1 cellular context compared by ENCODE assay signal in the genomic region with DNA sequence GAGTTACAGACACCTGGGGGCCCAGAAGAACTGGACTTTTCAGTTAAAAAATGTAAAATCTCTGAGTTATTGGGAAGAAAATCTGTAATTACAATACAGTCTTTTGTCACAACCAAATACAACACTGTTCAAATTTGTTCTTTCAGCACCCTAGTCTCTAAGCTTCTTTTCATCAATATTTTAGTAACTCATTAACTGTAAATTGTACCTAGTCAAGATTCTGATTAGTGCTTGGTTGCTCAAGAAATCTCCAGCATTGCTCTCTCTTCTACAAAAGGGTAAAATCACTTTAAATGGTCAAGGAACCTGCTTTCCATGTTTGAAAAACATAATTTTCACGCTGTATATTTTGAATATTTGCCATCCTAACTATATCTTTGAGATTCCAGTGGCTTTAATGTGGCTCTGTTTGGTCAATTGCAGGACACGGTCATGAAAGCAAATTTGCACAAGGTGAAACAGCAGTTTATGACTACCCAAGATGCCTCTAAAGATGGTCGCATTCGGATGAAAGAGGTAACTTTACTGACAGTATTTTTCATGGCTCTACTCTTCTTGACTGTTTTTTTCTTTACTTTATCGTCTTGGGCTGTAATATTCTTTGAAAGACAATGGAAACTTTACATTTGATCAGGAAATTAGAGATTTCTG.
TF ChIP-seq lines count a peak whose summit lies in the region.

No MANE protein-coding gene starts in this region.

TF ChIP-seq in HepG2, 621 proteins besides CTCF, POLR2A, EP300 and RAD21 (continued from another document and continues in another):
- TF ChIP-seq, protein P1, sequence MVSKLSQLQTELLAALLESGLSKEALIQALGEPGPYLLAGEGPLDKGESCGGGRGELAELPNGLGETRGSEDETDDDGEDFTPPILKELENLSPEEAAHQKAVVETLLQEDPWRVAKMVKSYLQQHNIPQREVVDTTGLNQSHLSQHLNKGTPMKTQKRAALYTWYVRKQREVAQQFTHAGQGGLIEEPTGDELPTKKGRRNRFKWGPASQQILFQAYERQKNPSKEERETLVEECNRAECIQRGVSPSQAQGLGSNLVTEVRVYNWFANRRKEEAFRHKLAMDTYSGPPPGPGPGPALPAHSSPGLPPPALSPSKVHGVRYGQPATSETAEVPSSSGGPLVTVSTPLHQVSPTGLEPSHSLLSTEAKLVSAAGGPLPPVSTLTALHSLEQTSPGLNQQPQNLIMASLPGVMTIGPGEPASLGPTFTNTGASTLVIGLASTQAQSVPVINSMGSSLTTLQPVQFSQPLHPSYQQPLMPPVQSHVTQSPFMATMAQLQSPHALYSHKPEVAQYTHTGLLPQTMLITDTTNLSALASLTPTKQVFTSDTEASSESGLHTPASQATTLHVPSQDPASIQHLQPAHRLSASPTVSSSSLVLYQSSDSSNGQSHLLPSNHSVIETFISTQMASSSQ (IDR thresholded peaks at IDR 0.05; ENCODE audit: low read depth): peak; percentile 94
- TF ChIP-seq, protein P1 (CRISPR knock-in tag; IDR thresholded peaks at IDR 0.05; ENCODE audit: borderline replicate concordance): peak; percentile 75; the same call in 1 of the 2 replicates
- TF ChIP-seq RELA (CRISPR knock-in tag; IDR thresholded peaks at IDR 0.05) (no peak), ZNF75D (CRISPR knock-in tag; IDR thresholded peaks at IDR 0.05; ENCODE audit: borderline replicate concordance) (no peak), HNF4A (CRISPR knock-in tag; IDR thresholded peaks at IDR 0.05) (peak; percentile 13; the same call in 1 of the 2 replicates), PTBP1 (IDR thresholded peaks at IDR 0.05; ENCODE audit: low read depth, low read length, poor library complexity, severe bottlenecking) (no peak), LCORL (IDR thresholded peaks at IDR 0.05) (no peak), LCORL (CRISPR knock-in tag; IDR thresholded peaks at IDR 0.05) (no peak), PCBP1 (IDR thresholded peaks at IDR 0.05; ENCODE audit: borderline replicate concordance, low read depth, low read length) (no peak), HOXA3 (CRISPR knock-in tag; IDR thresholded peaks at IDR 0.05) (no peak), ZNF781 (CRISPR knock-in tag; IDR thresholded peaks at IDR 0.05; ENCODE audit: borderline replicate concordance, not compliant biosample characterization) (no peak), SATB2 (CRISPR knock-in tag; IDR thresholded peaks at IDR 0.05) (no peak), ZNF230 (CRISPR knock-in tag; IDR thresholded peaks at IDR 0.05) (no peak), ZNF749 (CRISPR knock-in tag; IDR thresholded peaks at IDR 0.05; ENCODE audit: borderline replicate concordance) (no peak), ZNF670 (CRISPR knock-in tag; IDR thresholded peaks at IDR 0.05; ENCODE audit: borderline replicate concordance) (no peak), PCBP2 (optimal IDR thresholded peaks at IDR 0.05; ENCODE audit: low read depth, low read length, poor library complexity, severe bottlenecking) (no peak), ZNF780A (CRISPR knock-in tag; IDR thresholded peaks at IDR 0.05) (no peak), NFIB (CRISPR knock-in tag; IDR thresholded peaks at IDR 0.05; ENCODE audit: borderline replicate concordance) (no peak), ZNF30 (CRISPR knock-in tag; IDR thresholded peaks at IDR 0.05) (no peak), HES4 (CRISPR knock-in tag; IDR thresholded peaks at IDR 0.05; ENCODE audit: borderline replicate concordance) (no peak), TBP (CRISPR knock-in tag; IDR thresholded peaks at IDR 0.05) (no peak), ZNF891 (CRISPR knock-in tag; IDR thresholded peaks at IDR 0.05) (no peak), FOXC1 (CRISPR knock-in tag; IDR thresholded peaks at IDR 0.05; ENCODE audit: borderline replicate concordance) (no peak)
- TF ChIP-seq, protein P2, sequence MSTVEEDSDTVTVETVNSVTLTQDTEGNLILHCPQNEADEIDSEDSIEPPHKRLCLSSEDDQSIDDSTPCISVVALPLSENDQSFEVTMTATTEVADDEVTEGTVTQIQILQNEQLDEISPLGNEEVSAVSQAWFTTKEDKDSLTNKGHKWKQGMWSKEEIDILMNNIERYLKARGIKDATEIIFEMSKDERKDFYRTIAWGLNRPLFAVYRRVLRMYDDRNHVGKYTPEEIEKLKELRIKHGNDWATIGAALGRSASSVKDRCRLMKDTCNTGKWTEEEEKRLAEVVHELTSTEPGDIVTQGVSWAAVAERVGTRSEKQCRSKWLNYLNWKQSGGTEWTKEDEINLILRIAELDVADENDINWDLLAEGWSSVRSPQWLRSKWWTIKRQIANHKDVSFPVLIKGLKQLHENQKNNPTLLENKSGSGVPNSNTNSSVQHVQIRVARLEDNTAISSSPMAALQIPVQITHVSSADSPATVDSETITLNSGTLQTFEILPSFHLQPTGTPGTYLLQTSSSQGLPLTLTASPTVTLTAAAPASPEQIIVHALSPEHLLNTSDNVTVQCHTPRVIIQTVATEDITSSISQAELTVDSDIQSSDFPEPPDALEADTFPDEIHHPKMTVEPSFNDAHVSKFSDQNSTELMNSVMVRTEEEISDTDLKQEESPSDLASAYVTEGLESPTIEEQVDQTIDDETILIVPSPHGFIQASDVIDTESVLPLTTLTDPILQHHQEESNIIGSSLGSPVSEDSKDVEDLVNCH (CRISPR knock-in tag; IDR thresholded peaks at IDR 0.05): no peak
- TF ChIP-seq, protein P3, sequence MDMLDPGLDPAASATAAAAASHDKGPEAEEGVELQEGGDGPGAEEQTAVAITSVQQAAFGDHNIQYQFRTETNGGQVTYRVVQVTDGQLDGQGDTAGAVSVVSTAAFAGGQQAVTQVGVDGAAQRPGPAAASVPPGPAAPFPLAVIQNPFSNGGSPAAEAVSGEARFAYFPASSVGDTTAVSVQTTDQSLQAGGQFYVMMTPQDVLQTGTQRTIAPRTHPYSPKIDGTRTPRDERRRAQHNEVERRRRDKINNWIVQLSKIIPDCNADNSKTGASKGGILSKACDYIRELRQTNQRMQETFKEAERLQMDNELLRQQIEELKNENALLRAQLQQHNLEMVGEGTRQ (IDR thresholded peaks at IDR 0.05; ENCODE audit: low read depth, low read length): no peak
- TF ChIP-seq, protein P3 (CRISPR knock-in tag; IDR thresholded peaks at IDR 0.05; ENCODE audit: borderline replicate concordance): no peak
- TF ChIP-seq, protein P4, sequence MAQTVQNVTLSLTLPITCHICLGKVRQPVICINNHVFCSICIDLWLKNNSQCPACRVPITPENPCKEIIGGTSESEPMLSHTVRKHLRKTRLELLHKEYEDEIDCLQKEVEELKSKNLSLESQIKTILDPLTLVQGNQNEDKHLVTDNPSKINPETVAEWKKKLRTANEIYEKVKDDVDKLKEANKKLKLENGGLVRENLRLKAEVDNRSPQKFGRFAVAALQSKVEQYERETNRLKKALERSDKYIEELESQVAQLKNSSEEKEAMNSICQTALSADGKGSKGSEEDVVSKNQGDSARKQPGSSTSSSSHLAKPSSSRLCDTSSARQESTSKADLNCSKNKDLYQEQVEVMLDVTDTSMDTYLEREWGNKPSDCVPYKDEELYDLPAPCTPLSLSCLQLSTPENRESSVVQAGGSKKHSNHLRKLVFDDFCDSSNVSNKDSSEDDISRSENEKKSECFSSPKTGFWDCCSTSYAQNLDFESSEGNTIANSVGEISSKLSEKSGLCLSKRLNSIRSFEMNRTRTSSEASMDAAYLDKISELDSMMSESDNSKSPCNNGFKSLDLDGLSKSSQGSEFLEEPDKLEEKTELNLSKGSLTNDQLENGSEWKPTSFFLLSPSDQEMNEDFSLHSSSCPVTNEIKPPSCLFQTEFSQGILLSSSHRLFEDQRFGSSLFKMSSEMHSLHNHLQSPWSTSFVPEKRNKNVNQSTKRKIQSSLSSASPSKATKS (CRISPR knock-in tag; IDR thresholded peaks at IDR 0.05): peak; percentile 14; the same call in 1 of the 2 replicates
- TF ChIP-seq, protein P5, sequence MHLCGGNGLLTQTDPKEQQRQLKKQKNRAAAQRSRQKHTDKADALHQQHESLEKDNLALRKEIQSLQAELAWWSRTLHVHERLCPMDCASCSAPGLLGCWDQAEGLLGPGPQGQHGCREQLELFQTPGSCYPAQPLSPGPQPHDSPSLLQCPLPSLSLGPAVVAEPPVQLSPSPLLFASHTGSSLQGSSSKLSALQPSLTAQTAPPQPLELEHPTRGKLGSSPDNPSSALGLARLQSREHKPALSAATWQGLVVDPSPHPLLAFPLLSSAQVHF (CRISPR knock-in tag; IDR thresholded peaks at IDR 0.05): no peak
- TF ChIP-seq, protein P6, sequence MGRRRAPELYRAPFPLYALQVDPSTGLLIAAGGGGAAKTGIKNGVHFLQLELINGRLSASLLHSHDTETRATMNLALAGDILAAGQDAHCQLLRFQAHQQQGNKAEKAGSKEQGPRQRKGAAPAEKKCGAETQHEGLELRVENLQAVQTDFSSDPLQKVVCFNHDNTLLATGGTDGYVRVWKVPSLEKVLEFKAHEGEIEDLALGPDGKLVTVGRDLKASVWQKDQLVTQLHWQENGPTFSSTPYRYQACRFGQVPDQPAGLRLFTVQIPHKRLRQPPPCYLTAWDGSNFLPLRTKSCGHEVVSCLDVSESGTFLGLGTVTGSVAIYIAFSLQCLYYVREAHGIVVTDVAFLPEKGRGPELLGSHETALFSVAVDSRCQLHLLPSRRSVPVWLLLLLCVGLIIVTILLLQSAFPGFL (CRISPR knock-in tag; IDR thresholded peaks at IDR 0.05): no peak
- TF ChIP-seq, protein P7, sequence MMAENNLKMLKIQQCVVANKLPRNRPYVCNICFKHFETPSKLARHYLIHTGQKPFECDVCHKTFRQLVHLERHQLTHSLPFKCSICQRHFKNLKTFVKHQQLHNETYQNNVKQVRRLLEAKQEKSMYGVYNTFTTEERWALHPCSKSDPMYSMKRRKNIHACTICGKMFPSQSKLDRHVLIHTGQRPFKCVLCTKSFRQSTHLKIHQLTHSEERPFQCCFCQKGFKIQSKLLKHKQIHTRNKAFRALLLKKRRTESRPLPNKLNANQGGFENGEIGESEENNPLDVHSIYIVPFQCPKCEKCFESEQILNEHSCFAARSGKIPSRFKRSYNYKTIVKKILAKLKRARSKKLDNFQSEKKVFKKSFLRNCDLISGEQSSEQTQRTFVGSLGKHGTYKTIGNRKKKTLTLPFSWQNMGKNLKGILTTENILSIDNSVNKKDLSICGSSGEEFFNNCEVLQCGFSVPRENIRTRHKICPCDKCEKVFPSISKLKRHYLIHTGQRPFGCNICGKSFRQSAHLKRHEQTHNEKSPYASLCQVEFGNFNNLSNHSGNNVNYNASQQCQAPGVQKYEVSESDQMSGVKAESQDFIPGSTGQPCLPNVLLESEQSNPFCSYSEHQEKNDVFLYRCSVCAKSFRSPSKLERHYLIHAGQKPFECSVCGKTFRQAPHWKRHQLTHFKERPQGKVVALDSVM (CRISPR knock-in tag; IDR thresholded peaks at IDR 0.05): no peak
- TF ChIP-seq, protein P8, sequence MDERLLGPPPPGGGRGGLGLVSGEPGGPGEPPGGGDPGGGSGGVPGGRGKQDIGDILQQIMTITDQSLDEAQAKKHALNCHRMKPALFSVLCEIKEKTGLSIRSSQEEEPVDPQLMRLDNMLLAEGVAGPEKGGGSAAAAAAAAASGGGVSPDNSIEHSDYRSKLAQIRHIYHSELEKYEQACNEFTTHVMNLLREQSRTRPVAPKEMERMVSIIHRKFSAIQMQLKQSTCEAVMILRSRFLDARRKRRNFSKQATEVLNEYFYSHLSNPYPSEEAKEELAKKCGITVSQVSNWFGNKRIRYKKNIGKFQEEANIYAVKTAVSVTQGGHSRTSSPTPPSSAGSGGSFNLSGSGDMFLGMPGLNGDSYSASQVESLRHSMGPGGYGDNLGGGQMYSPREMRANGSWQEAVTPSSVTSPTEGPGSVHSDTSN (CRISPR knock-in tag; IDR thresholded peaks at IDR 0.05): no peak
- TF ChIP-seq, protein P9, sequence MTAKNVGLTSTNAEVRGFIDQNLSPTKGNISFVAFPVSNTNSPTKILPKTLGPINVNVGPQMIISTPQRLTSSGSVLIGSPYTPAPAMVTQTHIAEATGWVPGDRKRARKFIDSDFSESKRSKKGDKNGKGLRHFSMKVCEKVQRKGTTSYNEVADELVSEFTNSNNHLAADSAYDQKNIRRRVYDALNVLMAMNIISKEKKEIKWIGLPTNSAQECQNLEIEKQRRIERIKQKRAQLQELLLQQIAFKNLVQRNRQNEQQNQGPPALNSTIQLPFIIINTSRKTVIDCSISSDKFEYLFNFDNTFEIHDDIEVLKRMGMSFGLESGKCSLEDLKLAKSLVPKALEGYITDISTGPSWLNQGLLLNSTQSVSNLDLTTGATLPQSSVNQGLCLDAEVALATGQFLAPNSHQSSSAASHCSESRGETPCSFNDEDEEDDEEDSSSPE (CRISPR knock-in tag; IDR thresholded peaks at IDR 0.05): no peak
